Comparison of ENCODE assay signal across 34 cellular contexts in genomic region chr2:11179196-11179595, GRCh38.
"Had no signal": no experiment of that assay in that cellular context is flagged by ENCODE, and none has a peak within 500 bp of the region (broad histone marks: within the 10 kb centered on the region; RNA-seq: fewer than 3 reads in every experiment).

No MANE protein-coding gene starts in this region.

- H3K9me3 Mint-ChIP-seq: activated B cell treated with CpG ODN at 0.5 μM for 24 hours; activated CD4-positive, alpha-beta memory T cell treated with anti-CD3 and anti-CD28 coated beads for 36 hours; activated CD4-positive, alpha-beta T cell treated with anti-CD3 and anti-CD28 coated beads, Interleukin-2, amount 10 ng/mL, durations not matched to agents 7 days and 5 days; activated CD8-positive, alpha-beta T cell treated with anti-CD3 and anti-CD28 coated beads for 36 hours; activated naive CD4-positive, alpha-beta T cell treated with anti-CD3 and anti-CD28 coated beads for 36 hours; activated naive CD4-positive, alpha-beta T cell treated with anti-CD3 and anti-CD28 coated beads, Interleukin-2, amount 50 U/mL, for 72 hours; activated naive CD8-positive, alpha-beta T cell treated with anti-CD3 and anti-CD28 coated beads for 36 hours; activated T-cell treated with anti-CD3 and anti-CD28 coated beads, Interleukin-2, amount 50 U/mL, for 4 hours; activated T-cell treated with anti-CD3 and anti-CD28 coated beads, Interleukin-2, amount 50 U/mL, for 72 hours; activated T-helper 1 cell treated with anti-CD3 and anti-CD28 coated beads, Interleukin-12 subunit alpha, Interleukin-12 subunit beta, Interleukin-2, Interleukin-4 antibody, amounts not matched to agents 30 ng/mL and 10 ng/mL and 1 ng/mL, durations not matched to agents 14 hours and 24 hours and 36 hours; activated T-helper 17 cell treated with anti-CD3 and anti-CD28 coated beads, Interleukin-2, amount 50 U/mL, for 72 hours; T-helper 1 cell treated with Interleukin-12 subunit alpha and Interleukin-12 subunit beta and Interleukin-4 antibody, amounts not matched to agents 30 μg/mL and 1 μg/mL, for 36 hours; T-helper 2 cell treated with Interferon-gamma antibody and Interleukin-4, amounts not matched to agents 5 μg/mL and 100 μg/mL, for 36 hours had no signal

- H3K27ac ChIP-seq: adrenal gland, body of pancreas, brain microvascular endothelial cell, breast epithelium, VCaP had no signal

- H3K27ac Mint-ChIP-seq: activated B cell treated with CpG ODN at 0.5 μM for 24 hours; activated CD4-positive, alpha-beta memory T cell treated with anti-CD3 and anti-CD28 coated beads for 36 hours; activated CD4-positive, alpha-beta T cell treated with anti-CD3 and anti-CD28 coated beads, Interleukin-2, amount 10 ng/mL, durations not matched to agents 7 days and 5 days; activated CD8-positive, alpha-beta T cell treated with anti-CD3 and anti-CD28 coated beads for 36 hours; activated naive CD4-positive, alpha-beta T cell treated with anti-CD3 and anti-CD28 coated beads for 36 hours; activated naive CD4-positive, alpha-beta T cell treated with anti-CD3 and anti-CD28 coated beads, Interleukin-2, amount 50 U/mL, for 72 hours; activated naive CD8-positive, alpha-beta T cell treated with anti-CD3 and anti-CD28 coated beads for 36 hours; activated T-cell treated with anti-CD3 and anti-CD28 coated beads, Interleukin-2, amount 50 U/mL, for 72 hours; activated T-helper 1 cell treated with anti-CD3 and anti-CD28 coated beads, Interleukin-12 subunit alpha, Interleukin-12 subunit beta, Interleukin-2, Interleukin-4 antibody, amounts not matched to agents 30 ng/mL and 10 ng/mL and 1 ng/mL, durations not matched to agents 14 hours and 24 hours and 36 hours; activated T-helper 17 cell treated with anti-CD3 and anti-CD28 coated beads, Interleukin-2, amount 50 U/mL, for 72 hours; T-helper 1 cell treated with Interleukin-12 subunit alpha and Interleukin-12 subunit beta and Interleukin-4 antibody, amounts not matched to agents 30 μg/mL and 1 μg/mL, for 36 hours; T-helper 2 cell treated with Interferon-gamma antibody and Interleukin-4, amounts not matched to agents 5 μg/mL and 100 μg/mL, for 36 hours had no signal

- DNase-seq: activated B cell treated with CpG ODN at 0.5 μM for 24 hours; activated CD4-positive, alpha-beta memory T cell treated with anti-CD3 and anti-CD28 coated beads for 36 hours; activated CD4-positive, alpha-beta T cell treated with anti-CD3 and anti-CD28 coated beads for 4 hours; activated CD4-positive, alpha-beta T cell treated with anti-CD3 and anti-CD28 coated beads, Interleukin-2, amount 10 ng/mL, durations not matched to agents 7 days and 5 days; activated CD4-positive, CD25-positive, alpha-beta regulatory T cell treated with anti-CD3 and anti-CD28 coated beads, Interleukin-2, amount 50 U/mL, for 72 hours; activated CD8-positive, alpha-beta memory T cell treated with anti-CD3 and anti-CD28 coated beads, Interleukin-2, amount 50 U/mL, for 4 hours; activated CD8-positive, alpha-beta T cell treated with anti-CD3 and anti-CD28 coated beads for 36 hours; activated effector memory CD4-positive, alpha-beta T cell treated with anti-CD3 and anti-CD28 coated beads, Interleukin-2, amount 50 U/mL, for 16 hours; activated gamma-delta T cell treated with Interleukin-2 at 50 U/mL for 16 hours; activated naive CD4-positive, alpha-beta T cell; activated naive CD4-positive, alpha-beta T cell treated with anti-CD3 and anti-CD28 coated beads for 36 hours; activated naive CD4-positive, alpha-beta T cell treated with anti-CD3 and anti-CD28 coated beads, Interleukin-2, amount 50 U/mL, for 16 hours; activated naive CD8-positive, alpha-beta T cell treated with anti-CD3 and anti-CD28 coated beads for 36 hours; activated T-cell treated with anti-CD3 and anti-CD28 coated beads for 4 hours; activated T-cell treated with anti-CD3 and anti-CD28 coated beads, Interleukin-2, amount 50 U/mL, for 1 hour; activated T-cell treated with anti-CD3 and anti-CD28 coated beads, Interleukin-2, amount 50 U/mL, for 4 hours; activated T-cell treated with anti-CD3 and anti-CD28 coated beads, Interleukin-2, amount 50 U/mL, for 72 hours; adrenal gland; amniotic stem cell; aorta; body of pancreas; brain microvascular endothelial cell; central memory CD4-positive, alpha-beta T cell; T-helper 2 cell; T-helper 9 cell had no signal

- FAIRE-seq: astrocyte, colon had no signal

- H3K36me3 Mint-ChIP-seq: activated CD4-positive, alpha-beta memory T cell treated with anti-CD3 and anti-CD28 coated beads for 36 hours; activated naive CD4-positive, alpha-beta T cell treated with anti-CD3 and anti-CD28 coated beads, Interleukin-2, amount 50 U/mL, for 72 hours; activated naive CD8-positive, alpha-beta T cell treated with anti-CD3 and anti-CD28 coated beads for 36 hours had no signal

- H3K4me3 Mint-ChIP-seq: activated B cell treated with CpG ODN at 0.5 μM for 24 hours; activated CD4-positive, alpha-beta memory T cell treated with anti-CD3 and anti-CD28 coated beads for 36 hours; activated CD4-positive, alpha-beta T cell treated with anti-CD3 and anti-CD28 coated beads, Interleukin-2, amount 10 ng/mL, durations not matched to agents 7 days and 5 days; activated CD8-positive, alpha-beta T cell treated with anti-CD3 and anti-CD28 coated beads for 36 hours; activated naive CD4-positive, alpha-beta T cell treated with anti-CD3 and anti-CD28 coated beads for 36 hours; activated naive CD8-positive, alpha-beta T cell treated with anti-CD3 and anti-CD28 coated beads for 36 hours; activated T-cell treated with anti-CD3 and anti-CD28 coated beads, Interleukin-2, amount 50 U/mL, for 4 hours; activated T-cell treated with anti-CD3 and anti-CD28 coated beads, Interleukin-2, amount 50 U/mL, for 72 hours; activated T-helper 1 cell treated with anti-CD3 and anti-CD28 coated beads, Interleukin-12 subunit alpha, Interleukin-12 subunit beta, Interleukin-2, Interleukin-4 antibody, amounts not matched to agents 30 ng/mL and 10 ng/mL and 1 ng/mL, durations not matched to agents 14 hours and 24 hours and 36 hours; activated T-helper 17 cell treated with anti-CD3 and anti-CD28 coated beads, Interleukin-2, amount 50 U/mL, for 72 hours; T-helper 1 cell treated with Interleukin-12 subunit alpha and Interleukin-12 subunit beta and Interleukin-4 antibody, amounts not matched to agents 30 μg/mL and 1 μg/mL, for 36 hours; T-helper 2 cell treated with Interferon-gamma antibody and Interleukin-4, amounts not matched to agents 5 μg/mL and 100 μg/mL, for 36 hours had no signal

- H3K9me3 ChIP-seq: adrenal gland, body of pancreas, breast epithelium had no signal

- H3K36me3 ChIP-seq: brain microvascular endothelial cell, breast epithelium had no signal

- H3K4me1 ChIP-seq: adrenal gland, body of pancreas had no signal

- H3K4me1 Mint-ChIP-seq: activated B cell treated with CpG ODN at 0.5 μM for 24 hours had no signal

- H3K4me3 ChIP-seq: adrenal gland, body of pancreas, breast epithelium had no signal

- ATAC-seq: activated CD8-positive, alpha-beta T cell treated with anti-CD3 and anti-CD28 coated beads for 36 hours; activated naive CD4-positive, alpha-beta T cell treated with anti-CD3 and anti-CD28 coated beads, Interleukin-2, amount 50 U/mL, for 72 hours; activated T-cell treated with anti-CD3 and anti-CD28 coated beads, Interleukin-2, amount 50 U/mL, for 4 hours; activated T-cell treated with anti-CD3 and anti-CD28 coated beads, Interleukin-2, amount 50 U/mL, for 72 hours; activated T-helper 17 cell treated with anti-CD3 and anti-CD28 coated beads, Interleukin-2, amount 50 U/mL, for 72 hours; body of pancreas had no signal

- H3K27me3 ChIP-seq: adrenal gland, body of pancreas, brain microvascular endothelial cell, breast epithelium had no signal

- H3K27me3 Mint-ChIP-seq: activated B cell treated with CpG ODN at 0.5 μM for 24 hours; activated CD4-positive, alpha-beta memory T cell treated with anti-CD3 and anti-CD28 coated beads for 36 hours; activated CD4-positive, alpha-beta T cell treated with anti-CD3 and anti-CD28 coated beads, Interleukin-2, amount 10 ng/mL, durations not matched to agents 7 days and 5 days; activated CD8-positive, alpha-beta T cell treated with anti-CD3 and anti-CD28 coated beads for 36 hours; activated naive CD8-positive, alpha-beta T cell treated with anti-CD3 and anti-CD28 coated beads for 36 hours; activated T-helper 17 cell treated with anti-CD3 and anti-CD28 coated beads, Interleukin-2, amount 50 U/mL, for 72 hours had no signal
